Comparison of ENCODE assay signal across 15 cellular contexts in genomic region chr12:51205350-51205749, GRCh38. TPM values are rescaled to one million over a fixed set of nuclear protein-coding genes. Genes with fewer than 3 reads are reported as not detected.
DNase-seq lines count a peak whose midpoint lies in the region; ATAC-seq and TF ChIP-seq lines count a peak whose summit lies in the region.
"Had no signal": no experiment of that assay in that cellular context is flagged by ENCODE, and none has a peak within 500 bp of the region (broad histone marks: within the 10 kb centered on the region; RNA-seq: fewer than 3 reads in every experiment).

No MANE protein-coding gene starts in this region.

- no peak overlapping the region for H3K4me3 ChIP-seq in CD4-positive, alpha-beta memory T cell (ENCODE audit: low read length in 2 of 2)
- H3K4me3 ChIP-seq in dorsolateral prefrontal cortex, result peak overlapping the region in 1 of 59 donors; percentile 1
- H3K4me3 ChIP-seq in naive thymus-derived CD4-positive, alpha-beta T cell (ENCODE audit: low read length), result no peak overlapping the region
- no peak overlapping the region for H3K4me3 ChIP-seq in mesendoderm (ENCODE audit: low read length)

- no peak overlapping the region for H3K56ac ChIP-seq in mesendoderm (ENCODE audit: low read length)

- H3K27ac ChIP-seq in CD4-positive, alpha-beta memory T cell (ENCODE audit: low read depth, low read length), result no peak overlapping the region
- peak overlapping the region in 51 of 59 donors; percentile 5 to 84 (median 63) for H3K27ac ChIP-seq in dorsolateral prefrontal cortex
- H3K27ac ChIP-seq in naive thymus-derived CD4-positive, alpha-beta T cell (ENCODE audit: low read depth, low read length), result no peak overlapping the region
- H3K27ac ChIP-seq in temporal lobe (ENCODE audit: low read depth, low read length), result peak overlapping the region; percentile 44
- H3K27ac ChIP-seq in mesendoderm (ENCODE audit: low read depth, low read length), result no peak overlapping the region

- DNase-seq in CD4-positive, alpha-beta memory T cell, result no peak
- DNase-seq in dorsolateral prefrontal cortex (peak in 4 of 10 donors; percentile 34 to 54 (median 46)), mesendoderm (no peak), GM03348 (ENCODE audit: low spot score) (no peak)
- no peak for DNase-seq in naive thymus-derived CD4-positive, alpha-beta T cell
- DNase-seq: ACHN, AML-193, KG1, NCI-H1417 treated with DMSO at 0.1 percent for 48 hours, NCI-H2029, NCI-H2171, NCI-H446 had no signal

- no peak overlapping the region for H3K4me3 Mint-ChIP-seq in CD4-positive, alpha-beta memory T cell
- H3K4me3 Mint-ChIP-seq in naive thymus-derived CD4-positive, alpha-beta T cell, result no peak overlapping the region

- no peak overlapping the region for H2BK5ac ChIP-seq in mesendoderm (ENCODE audit: low read length)

- H3K27ac Mint-ChIP-seq in CD4-positive, alpha-beta memory T cell, result peak overlapping the region in 4 of 7 donors; percentile 15 to 79 (median 60)
- H3K27ac Mint-ChIP-seq in naive thymus-derived CD4-positive, alpha-beta T cell, result peak overlapping the region in 6 of 9 donors; percentile 53 to 82 (median 72)

- no peak for ATAC-seq in naive thymus-derived CD4-positive, alpha-beta T cell
- no peak for ATAC-seq in GM18517 (IDR thresholded peaks at IDR 0.05; ENCODE audit: unreplicated experiment)
- ATAC-seq: HepG2 had no signal

- no peaks in the 10 kb centered on the region for H3K27me3 ChIP-seq in CD4-positive, alpha-beta memory T cell (ENCODE audit: insufficient read depth, low read length)
- H3K27me3 ChIP-seq in dorsolateral prefrontal cortex, result no peaks in the 10 kb centered on the region
- H3K27me3 ChIP-seq in naive thymus-derived CD4-positive, alpha-beta T cell (ENCODE audit: control insufficient read depth in 2 of 2, insufficient read depth in 2 of 2, low read length in 2 of 2), result no peaks in the 10 kb centered on the region
- H3K27me3 ChIP-seq in mesendoderm (ENCODE audit: insufficient read depth, low read length, poor library complexity), result no peaks in the 10 kb centered on the region

- no peak overlapping the region for H4K5ac ChIP-seq in mesendoderm (ENCODE audit: low read length)

- H3K9ac ChIP-seq in mesendoderm (ENCODE audit: low read length), result no peak overlapping the region

- H2BK120ac ChIP-seq in mesendoderm (ENCODE audit: low read depth, low read length), result no peak overlapping the region

- CTCF ChIA-PET in CD4-positive, alpha-beta memory T cell (lab: Charles Lee; ENCODE audit: partially characterized antibody), result interaction anchor here (0.7 to 1.3 kb wide), 3 partner anchors 13 to 136 kb away, joined by 3 read pairs; partner anchors contain the start of gene POU6F1
- CTCF ChIA-PET in naive thymus-derived CD4-positive, alpha-beta T cell (lab: Charles Lee), result interaction anchor here (0.6 kb wide), 1 partner anchor 12 kb away, joined by 4 read pairs; no protein-coding TSS in a partner anchor

- H3K36me3 Mint-ChIP-seq in CD4-positive, alpha-beta memory T cell, result peaks cover 4 to 9% of the 10 kb centered on the region in 2 donors
- peaks cover 0 to 32% (median 4%) of the 10 kb centered on the region in 5 donors for H3K36me3 Mint-ChIP-seq in naive thymus-derived CD4-positive, alpha-beta T cell

- no peaks in the 10 kb centered on the region for H3K79me2 ChIP-seq in mesendoderm (ENCODE audit: control insufficient read depth, insufficient read depth, low read length)

- H3K9me3 ChIP-seq in CD4-positive, alpha-beta memory T cell (ENCODE audit: control insufficient read depth in 1 of 2, low read length in 2 of 2), result no peaks in the 10 kb centered on the region
- H3K9me3 ChIP-seq in naive thymus-derived CD4-positive, alpha-beta T cell (ENCODE audit: control insufficient read depth in 2 of 3, low read length in 3 of 3), result no peaks in the 10 kb centered on the region

- H3K4me1 ChIP-seq in CD4-positive, alpha-beta memory T cell (ENCODE audit: insufficient read depth, low read length), result peaks cover 28% of the 10 kb centered on the region
- peaks cover 0 to 12% of the 10 kb centered on the region in 2 donors for H3K4me1 ChIP-seq in naive thymus-derived CD4-positive, alpha-beta T cell (ENCODE audit: control insufficient read depth in 2 of 2, insufficient read depth in 2 of 2, low read length in 2 of 2)
- H3K4me1 ChIP-seq in mesendoderm (ENCODE audit: control insufficient read depth, low read depth, low read length), result no peaks in the 10 kb centered on the region

- no peak overlapping the region for H3K18ac ChIP-seq in mesendoderm (ENCODE audit: low read length)

- H3K23ac ChIP-seq in mesendoderm (ENCODE audit: low read length), result no peak overlapping the region

- no peaks in the 10 kb centered on the region for H3K36me3 ChIP-seq in CD4-positive, alpha-beta memory T cell (ENCODE audit: insufficient read depth, low read length)
- peaks cover 0 to 3% (median 0%) of the 10 kb centered on the region in 3 experiments for H3K36me3 ChIP-seq in naive thymus-derived CD4-positive, alpha-beta T cell (ENCODE audit: control insufficient read depth in 2 of 3, insufficient read depth in 3 of 3, low read length in 3 of 3)
- no peaks in the 10 kb centered on the region for H3K36me3 ChIP-seq in mesendoderm (ENCODE audit: control insufficient read depth, insufficient read depth, low read length)

- H3K9me3 Mint-ChIP-seq in CD4-positive, alpha-beta memory T cell, result no peaks in the 10 kb centered on the region
- no peaks in the 10 kb centered on the region for H3K9me3 Mint-ChIP-seq in naive thymus-derived CD4-positive, alpha-beta T cell

- no peak overlapping the region for H3K4me2 ChIP-seq in mesendoderm (ENCODE audit: low read length)

- H2BK15ac ChIP-seq in mesendoderm (replicated peaks; ENCODE audit: low read depth), result no peak overlapping the region

- no CpG with 5 or more reads among the region's 6 CpGs for WGBS in mesendoderm (ENCODE audit: extremely low coverage, insufficient coverage, low lambda C conversion rate)

- H3K27me3 Mint-ChIP-seq in CD4-positive, alpha-beta memory T cell, result no peaks in the 10 kb centered on the region
- no peaks in the 10 kb centered on the region for H3K27me3 Mint-ChIP-seq in naive thymus-derived CD4-positive, alpha-beta T cell

- H3K4ac ChIP-seq in mesendoderm (ENCODE audit: low read depth, low read length), result no peak overlapping the region

- H2AK5ac ChIP-seq in mesendoderm (ENCODE audit: low read length), result no peak overlapping the region

- H3K79me1 ChIP-seq in mesendoderm (ENCODE audit: low read length), result no peaks in the 10 kb centered on the region

- intact Hi-C loops in CD4-positive, alpha-beta memory T cell (cut with micrococcal nuclease), result no loop called here
- intact Hi-C loops in dorsolateral prefrontal cortex (cut with DNase I), result no loop called here
- intact Hi-C loops in naive thymus-derived CD4-positive, alpha-beta T cell (cut with micrococcal nuclease), result no loop called here

- no peak overlapping the region for H4K8ac ChIP-seq in mesendoderm (ENCODE audit: low read depth, low read length)

- no peak for TF ChIP-seq CTCF in dorsolateral prefrontal cortex (IDR thresholded peaks at IDR 0.05 in 54 of 56, conservative IDR thresholded peaks at IDR 0.05 in 2 of 56; ENCODE audit: low read depth in 1 of 56, partially characterized antibody in 56 of 56)

- POLR2A ChIA-PET in CD4-positive, alpha-beta memory T cell (lab: Charles Lee; ENCODE audit: partially characterized antibody), result interaction anchor here (0.5 kb wide), 1 partner anchor 100 kb away, joined by 3 read pairs; no protein-coding TSS in a partner anchor
- POLR2A ChIA-PET in naive thymus-derived CD4-positive, alpha-beta T cell (lab: Charles Lee), result interaction anchor here (1.0 to 1.8 kb wide), 3 partner anchors 11 to 35 kb away, joined by 3 to 5 read pairs (median 4); partner anchors contain the start of gene DAZAP2

- peaks cover 10 to 36% (median 17%) of the 10 kb centered on the region in 4 donors for H3K4me1 Mint-ChIP-seq in CD4-positive, alpha-beta memory T cell
- H3K4me1 Mint-ChIP-seq in naive thymus-derived CD4-positive, alpha-beta T cell, result peaks cover 0 to 29% (median 13%) of the 10 kb centered on the region in 7 donors

RNA-seq across cellular contexts. Expression of gene POU6F1, which starts 12.5 kb away (rescaled TPM):
- total RNA-seq in CD4-positive, alpha-beta memory T cell, result 10 to 100 TPM; 71.9 to 79.8 TPM
- 1 to 10 TPM; 1.4 to 8.5 TPM for polyA plus RNA-seq in CD4-positive, alpha-beta memory T cell
- total RNA-seq in dorsolateral prefrontal cortex (100 to 1,000 TPM in 9 of 120 experiments, 10 to 100 TPM in 111; 55.9 to 145 (median 76.9) TPM), temporal lobe (11.3 TPM)
- 10 to 100 TPM in 4 of 5 experiments, 1 to 10 TPM in 1; 5.1 to 85.5 (median 33.5) TPM for total RNA-seq in naive thymus-derived CD4-positive, alpha-beta T cell
- 1 to 10 TPM; 1.8 to 4.7 TPM for polyA plus RNA-seq in naive thymus-derived CD4-positive, alpha-beta T cell
- polyA plus RNA-seq in mesendoderm (2013, experiment 1 of 2), result 3.9 TPM
- polyA plus RNA-seq in mesendoderm (2013, experiment 2 of 2), result 4.5 TPM

RNA-seq across cellular contexts. Expression of gene TFCP2, which starts 32.4 kb away (rescaled TPM):
- total RNA-seq in CD4-positive, alpha-beta memory T cell, result 10 to 100 TPM; 36.4 to 40.0 TPM
- 10 to 100 TPM in 1 of 2 donors, 1 to 10 TPM in 1; 6.0 to 15.3 TPM for polyA plus RNA-seq in CD4-positive, alpha-beta memory T cell
- total RNA-seq in dorsolateral prefrontal cortex, result 10 to 100 TPM; 24.3 to 46.0 (median 36.2) TPM
- total RNA-seq in naive thymus-derived CD4-positive, alpha-beta T cell, result 10 to 100 TPM; 23.4 to 42.3 (median 36.6) TPM
- 10 to 100 TPM; 10.8 to 16.6 TPM for polyA plus RNA-seq in naive thymus-derived CD4-positive, alpha-beta T cell
- total RNA-seq in temporal lobe, result 21.9 TPM
- 31.9 TPM for polyA plus RNA-seq in mesendoderm (2013, experiment 1 of 2)
- polyA plus RNA-seq in mesendoderm (2013, experiment 2 of 2), result 32.5 TPM

RNA-seq across cellular contexts. Expression of gene DAZAP2, which starts 33.3 kb away (rescaled TPM):
- 100 to 1,000 TPM; 275 to 286 TPM for total RNA-seq in CD4-positive, alpha-beta memory T cell
- polyA plus RNA-seq in CD4-positive, alpha-beta memory T cell, result 1,000 to 10,000 TPM; 1,322 to 2,333 TPM
- 100 to 1,000 TPM in 119 of 120 experiments, 10 to 100 TPM in 1; 91.8 to 231 (median 151) TPM for total RNA-seq in dorsolateral prefrontal cortex
- total RNA-seq in naive thymus-derived CD4-positive, alpha-beta T cell, result 100 to 1,000 TPM; 231 to 306 (median 271) TPM
- 1,000 to 10,000 TPM; 1,567 to 1,584 TPM for polyA plus RNA-seq in naive thymus-derived CD4-positive, alpha-beta T cell
- total RNA-seq in temporal lobe, result 45.7 TPM
- polyA plus RNA-seq in mesendoderm (2013, experiment 1 of 2), result 35.9 TPM
- polyA plus RNA-seq in mesendoderm (2013, experiment 2 of 2), result 34.9 TPM

Comparison
In these comparisons a context has a peak if more than half of its experiments do, and no peak if none do; other contexts are left out.
1. H3K27ac ChIP-seq: peak in dorsolateral prefrontal cortex (51 of 59) and temporal lobe (single experiment); none in CD4-positive, alpha-beta memory T cell (single experiment), naive thymus-derived CD4-positive, alpha-beta T cell (single experiment) and mesendoderm (single experiment).